18 cellular contexts compared by ENCODE assay signal in genomic region chr5:160675988-160676387, GRCh38.
A peak's percentile ranks its signal among the peaks of the same experiment; 100 is the strongest.
DNase-seq lines count a peak whose midpoint lies in the region; ATAC-seq and TF ChIP-seq lines count a peak whose summit lies in the region.
"Had no signal": no experiment of that assay in that cellular context is flagged by ENCODE, and none has a peak within 500 bp of the region (broad histone marks: within the 10 kb centered on the region; RNA-seq: fewer than 3 reads in every experiment).

No MANE protein-coding gene starts in this region.

- no peaks in the 10 kb centered on the region for H3K9me3 ChIP-seq in neural cell (ENCODE audit: low read length)
- H3K9me3 ChIP-seq: ovary had no signal

- H3K9ac ChIP-seq in neural cell (ENCODE audit: low read length): no peak overlapping the region

- H3K27me3 ChIP-seq in neural cell (ENCODE audit: insufficient read depth, low read depth, low read length): no peaks in the 10 kb centered on the region
- H3K27me3 ChIP-seq: brain microvascular endothelial cell, foreskin keratinocyte, ovary had no signal

- no peaks in the 10 kb centered on the region for H3K36me3 ChIP-seq in neural cell (ENCODE audit: insufficient read depth, low read length)
- H3K36me3 ChIP-seq: brain microvascular endothelial cell, ovary had no signal

- no peaks in the 10 kb centered on the region for H4K20me1 ChIP-seq in neural cell (ENCODE audit: insufficient read depth)

- H3K79me2 ChIP-seq in neural cell (replicated peaks; ENCODE audit: insufficient read depth, low read length): no peaks in the 10 kb centered on the region

- no peak overlapping the region for H3K4me3 ChIP-seq in neural cell (ENCODE audit: low read length)
- H3K4me3 ChIP-seq: GM23338, ovary had no signal

- TF ChIP-seq EP300 in neural cell (conservative IDR thresholded peaks at IDR 0.05; ENCODE audit: poor library complexity, severe bottlenecking): no peak

- H3K4me2 ChIP-seq in neural cell (ENCODE audit: low read length): no peak overlapping the region
- H3K4me2 ChIP-seq: GM23338 had no signal

- H3K9me2 ChIP-seq in neural cell (ENCODE audit: insufficient read depth, low read length): no peaks in the 10 kb centered on the region

- no peak overlapping the region for H2AFZ ChIP-seq in neural cell (ENCODE audit: low read depth, low read length)
- H2AFZ ChIP-seq: GM23338 had no signal

- no peaks in the 10 kb centered on the region for H3F3A ChIP-seq in neural cell (ENCODE audit: insufficient read depth, low read length, poor library complexity, severe bottlenecking)

- DNase-seq in DMS 273 (lab: John Stamatoyannopoulos, UW; ENCODE audit: unreplicated experiment): peak; percentile 7
- no peak for DNase-seq in DMS 273 treated with DMSO at 0.1 percent for 48 hours (lab: John Stamatoyannopoulos, UW)
- DNase-seq in OCI-M1 (lab: John Stamatoyannopoulos, UW): peak; percentile 20
- no peak for DNase-seq in H4 (ENCODE audit: low spot score)
- no peak for DNase-seq in Right ventricle myocardium superior
- DNase-seq: 8988T; activated CD8-positive, alpha-beta memory T cell treated with anti-CD3 and anti-CD28 coated beads for 24 hours; brain microvascular endothelial cell; effector memory CD8-positive, alpha-beta T cell; foreskin keratinocyte; immature natural killer cell; NCI-H1105; ovary had no signal

- intact Hi-C loops in Right ventricle myocardium superior (cut with DNase I): no loop called here

- peak; percentile 58 for ATAC-seq in HG02759 (IDR thresholded peaks at IDR 0.05; ENCODE audit: unreplicated experiment)
- no peak for ATAC-seq in GM21786 (IDR thresholded peaks at IDR 0.05; ENCODE audit: unreplicated experiment)
- no peak for ATAC-seq in Right ventricle myocardium superior (ENCODE audit: poor library complexity)
- ATAC-seq: effector memory CD8-positive, alpha-beta T cell; foreskin keratinocyte; Right ventricle myocardium inferior had no signal

- no peak for TF ChIP-seq CTCF in neural cell (IDR thresholded peaks at IDR 0.05; ENCODE audit: poor library complexity, severe bottlenecking)

- no peak overlapping the region for H3K27ac ChIP-seq in neural cell (ENCODE audit: low read length)
- H3K27ac ChIP-seq: brain microvascular endothelial cell, foreskin keratinocyte, ovary had no signal

- TF ChIP-seq RAD21 in neural cell (conservative IDR thresholded peaks at IDR 0.05): peak; percentile 27

TF ChIP-seq in neural cell, 6 proteins besides CTCF, POLR2A, EP300 and RAD21:
- TF ChIP-seq POLR2AphosphoS5 (IDR thresholded peaks at IDR 0.05) (no peak), TAF1 (IDR thresholded peaks at IDR 0.05; ENCODE audit: low read depth) (no peak), EZH2 (IDR thresholded peaks at IDR 0.05; ENCODE audit: borderline replicate concordance, insufficient read depth, low read length, poor library complexity, severe bottlenecking) (no peak), MXI1 (conservative IDR thresholded peaks at IDR 0.05; ENCODE audit: poor library complexity, severe bottlenecking) (no peak), SMC3 (conservative IDR thresholded peaks at IDR 0.05; ENCODE audit: poor library complexity) (no peak)
- TF ChIP-seq, protein P1, sequence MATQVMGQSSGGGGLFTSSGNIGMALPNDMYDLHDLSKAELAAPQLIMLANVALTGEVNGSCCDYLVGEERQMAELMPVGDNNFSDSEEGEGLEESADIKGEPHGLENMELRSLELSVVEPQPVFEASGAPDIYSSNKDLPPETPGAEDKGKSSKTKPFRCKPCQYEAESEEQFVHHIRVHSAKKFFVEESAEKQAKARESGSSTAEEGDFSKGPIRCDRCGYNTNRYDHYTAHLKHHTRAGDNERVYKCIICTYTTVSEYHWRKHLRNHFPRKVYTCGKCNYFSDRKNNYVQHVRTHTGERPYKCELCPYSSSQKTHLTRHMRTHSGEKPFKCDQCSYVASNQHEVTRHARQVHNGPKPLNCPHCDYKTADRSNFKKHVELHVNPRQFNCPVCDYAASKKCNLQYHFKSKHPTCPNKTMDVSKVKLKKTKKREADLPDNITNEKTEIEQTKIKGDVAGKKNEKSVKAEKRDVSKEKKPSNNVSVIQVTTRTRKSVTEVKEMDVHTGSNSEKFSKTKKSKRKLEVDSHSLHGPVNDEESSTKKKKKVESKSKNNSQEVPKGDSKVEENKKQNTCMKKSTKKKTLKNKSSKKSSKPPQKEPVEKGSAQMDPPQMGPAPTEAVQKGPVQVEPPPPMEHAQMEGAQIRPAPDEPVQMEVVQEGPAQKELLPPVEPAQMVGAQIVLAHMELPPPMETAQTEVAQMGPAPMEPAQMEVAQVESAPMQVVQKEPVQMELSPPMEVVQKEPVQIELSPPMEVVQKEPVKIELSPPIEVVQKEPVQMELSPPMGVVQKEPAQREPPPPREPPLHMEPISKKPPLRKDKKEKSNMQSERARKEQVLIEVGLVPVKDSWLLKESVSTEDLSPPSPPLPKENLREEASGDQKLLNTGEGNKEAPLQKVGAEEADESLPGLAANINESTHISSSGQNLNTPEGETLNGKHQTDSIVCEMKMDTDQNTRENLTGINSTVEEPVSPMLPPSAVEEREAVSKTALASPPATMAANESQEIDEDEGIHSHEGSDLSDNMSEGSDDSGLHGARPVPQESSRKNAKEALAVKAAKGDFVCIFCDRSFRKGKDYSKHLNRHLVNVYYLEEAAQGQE (IDR thresholded peaks at IDR 0.05; ENCODE audit: borderline replicate concordance): no peak

Comparison
In these comparisons a context has a peak if more than half of its experiments do, and no peak if none do; other contexts are left out.
1. DNase-seq: peak in DMS 273 (single experiment) and OCI-M1 (single experiment); none in DMS 273 treated with DMSO at 0.1 percent for 48 hours (single experiment), H4 (single experiment) and Right ventricle myocardium superior (single experiment).